ENCODE assay signal across 1 cellular context in the genomic region with DNA sequence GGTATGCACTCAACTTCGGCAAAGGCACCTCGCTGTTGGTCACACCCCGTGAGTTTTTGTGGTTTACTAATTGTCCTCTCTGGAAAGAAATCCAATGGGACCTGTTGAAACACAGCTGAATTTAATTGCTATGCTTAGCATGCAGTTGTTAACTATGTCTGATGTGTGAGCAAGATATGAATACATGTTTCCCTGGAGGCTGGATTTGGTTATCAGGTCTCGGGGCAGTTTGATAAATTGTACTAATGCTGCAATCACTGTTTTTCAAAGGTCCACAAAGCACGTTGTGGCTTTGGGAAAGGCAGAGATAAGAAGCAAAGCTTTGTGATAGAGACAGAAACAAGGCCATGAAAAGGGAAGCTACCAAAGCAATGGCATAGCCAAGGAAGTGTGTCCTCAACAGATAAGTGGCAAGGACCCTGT.
TF ChIP-seq lines count a peak whose summit lies in the region.

No MANE protein-coding gene starts in this region.

TF ChIP-seq in K562, 482 proteins besides CTCF, POLR2A, EP300 and RAD21 (continued from another document and continues in another):
- TF ChIP-seq, protein P1, sequence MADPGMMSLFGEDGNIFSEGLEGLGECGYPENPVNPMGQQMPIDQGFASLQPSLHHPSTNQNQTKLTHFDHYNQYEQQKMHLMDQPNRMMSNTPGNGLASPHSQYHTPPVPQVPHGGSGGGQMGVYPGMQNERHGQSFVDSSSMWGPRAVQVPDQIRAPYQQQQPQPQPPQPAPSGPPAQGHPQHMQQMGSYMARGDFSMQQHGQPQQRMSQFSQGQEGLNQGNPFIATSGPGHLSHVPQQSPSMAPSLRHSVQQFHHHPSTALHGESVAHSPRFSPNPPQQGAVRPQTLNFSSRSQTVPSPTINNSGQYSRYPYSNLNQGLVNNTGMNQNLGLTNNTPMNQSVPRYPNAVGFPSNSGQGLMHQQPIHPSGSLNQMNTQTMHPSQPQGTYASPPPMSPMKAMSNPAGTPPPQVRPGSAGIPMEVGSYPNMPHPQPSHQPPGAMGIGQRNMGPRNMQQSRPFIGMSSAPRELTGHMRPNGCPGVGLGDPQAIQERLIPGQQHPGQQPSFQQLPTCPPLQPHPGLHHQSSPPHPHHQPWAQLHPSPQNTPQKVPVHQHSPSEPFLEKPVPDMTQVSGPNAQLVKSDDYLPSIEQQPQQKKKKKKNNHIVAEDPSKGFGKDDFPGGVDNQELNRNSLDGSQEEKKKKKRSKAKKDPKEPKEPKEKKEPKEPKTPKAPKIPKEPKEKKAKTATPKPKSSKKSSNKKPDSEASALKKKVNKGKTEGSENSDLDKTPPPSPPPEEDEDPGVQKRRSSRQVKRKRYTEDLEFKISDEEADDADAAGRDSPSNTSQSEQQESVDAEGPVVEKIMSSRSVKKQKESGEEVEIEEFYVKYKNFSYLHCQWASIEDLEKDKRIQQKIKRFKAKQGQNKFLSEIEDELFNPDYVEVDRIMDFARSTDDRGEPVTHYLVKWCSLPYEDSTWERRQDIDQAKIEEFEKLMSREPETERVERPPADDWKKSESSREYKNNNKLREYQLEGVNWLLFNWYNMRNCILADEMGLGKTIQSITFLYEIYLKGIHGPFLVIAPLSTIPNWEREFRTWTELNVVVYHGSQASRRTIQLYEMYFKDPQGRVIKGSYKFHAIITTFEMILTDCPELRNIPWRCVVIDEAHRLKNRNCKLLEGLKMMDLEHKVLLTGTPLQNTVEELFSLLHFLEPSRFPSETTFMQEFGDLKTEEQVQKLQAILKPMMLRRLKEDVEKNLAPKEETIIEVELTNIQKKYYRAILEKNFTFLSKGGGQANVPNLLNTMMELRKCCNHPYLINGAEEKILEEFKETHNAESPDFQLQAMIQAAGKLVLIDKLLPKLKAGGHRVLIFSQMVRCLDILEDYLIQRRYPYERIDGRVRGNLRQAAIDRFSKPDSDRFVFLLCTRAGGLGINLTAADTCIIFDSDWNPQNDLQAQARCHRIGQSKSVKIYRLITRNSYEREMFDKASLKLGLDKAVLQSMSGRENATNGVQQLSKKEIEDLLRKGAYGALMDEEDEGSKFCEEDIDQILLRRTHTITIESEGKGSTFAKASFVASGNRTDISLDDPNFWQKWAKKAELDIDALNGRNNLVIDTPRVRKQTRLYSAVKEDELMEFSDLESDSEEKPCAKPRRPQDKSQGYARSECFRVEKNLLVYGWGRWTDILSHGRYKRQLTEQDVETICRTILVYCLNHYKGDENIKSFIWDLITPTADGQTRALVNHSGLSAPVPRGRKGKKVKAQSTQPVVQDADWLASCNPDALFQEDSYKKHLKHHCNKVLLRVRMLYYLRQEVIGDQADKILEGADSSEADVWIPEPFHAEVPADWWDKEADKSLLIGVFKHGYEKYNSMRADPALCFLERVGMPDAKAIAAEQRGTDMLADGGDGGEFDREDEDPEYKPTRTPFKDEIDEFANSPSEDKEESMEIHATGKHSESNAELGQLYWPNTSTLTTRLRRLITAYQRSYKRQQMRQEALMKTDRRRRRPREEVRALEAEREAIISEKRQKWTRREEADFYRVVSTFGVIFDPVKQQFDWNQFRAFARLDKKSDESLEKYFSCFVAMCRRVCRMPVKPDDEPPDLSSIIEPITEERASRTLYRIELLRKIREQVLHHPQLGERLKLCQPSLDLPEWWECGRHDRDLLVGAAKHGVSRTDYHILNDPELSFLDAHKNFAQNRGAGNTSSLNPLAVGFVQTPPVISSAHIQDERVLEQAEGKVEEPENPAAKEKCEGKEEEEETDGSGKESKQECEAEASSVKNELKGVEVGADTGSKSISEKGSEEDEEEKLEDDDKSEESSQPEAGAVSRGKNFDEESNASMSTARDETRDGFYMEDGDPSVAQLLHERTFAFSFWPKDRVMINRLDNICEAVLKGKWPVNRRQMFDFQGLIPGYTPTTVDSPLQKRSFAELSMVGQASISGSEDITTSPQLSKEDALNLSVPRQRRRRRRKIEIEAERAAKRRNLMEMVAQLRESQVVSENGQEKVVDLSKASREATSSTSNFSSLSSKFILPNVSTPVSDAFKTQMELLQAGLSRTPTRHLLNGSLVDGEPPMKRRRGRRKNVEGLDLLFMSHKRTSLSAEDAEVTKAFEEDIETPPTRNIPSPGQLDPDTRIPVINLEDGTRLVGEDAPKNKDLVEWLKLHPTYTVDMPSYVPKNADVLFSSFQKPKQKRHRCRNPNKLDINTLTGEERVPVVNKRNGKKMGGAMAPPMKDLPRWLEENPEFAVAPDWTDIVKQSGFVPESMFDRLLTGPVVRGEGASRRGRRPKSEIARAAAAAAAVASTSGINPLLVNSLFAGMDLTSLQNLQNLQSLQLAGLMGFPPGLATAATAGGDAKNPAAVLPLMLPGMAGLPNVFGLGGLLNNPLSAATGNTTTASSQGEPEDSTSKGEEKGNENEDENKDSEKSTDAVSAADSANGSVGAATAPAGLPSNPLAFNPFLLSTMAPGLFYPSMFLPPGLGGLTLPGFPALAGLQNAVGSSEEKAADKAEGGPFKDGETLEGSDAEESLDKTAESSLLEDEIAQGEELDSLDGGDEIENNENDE (IDR thresholded peaks at IDR 0.05; ENCODE audit: low read depth, low read length): no peak
- peak; percentile 48; the same call in 1 of the 2 replicates for TF ChIP-seq FOXJ2 (tag; IDR thresholded peaks at IDR 0.05)
- TF ChIP-seq, protein P2, sequence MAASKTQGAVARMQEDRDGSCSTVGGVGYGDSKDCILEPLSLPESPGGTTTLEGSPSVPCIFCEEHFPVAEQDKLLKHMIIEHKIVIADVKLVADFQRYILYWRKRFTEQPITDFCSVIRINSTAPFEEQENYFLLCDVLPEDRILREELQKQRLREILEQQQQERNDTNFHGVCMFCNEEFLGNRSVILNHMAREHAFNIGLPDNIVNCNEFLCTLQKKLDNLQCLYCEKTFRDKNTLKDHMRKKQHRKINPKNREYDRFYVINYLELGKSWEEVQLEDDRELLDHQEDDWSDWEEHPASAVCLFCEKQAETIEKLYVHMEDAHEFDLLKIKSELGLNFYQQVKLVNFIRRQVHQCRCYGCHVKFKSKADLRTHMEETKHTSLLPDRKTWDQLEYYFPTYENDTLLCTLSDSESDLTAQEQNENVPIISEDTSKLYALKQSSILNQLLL (CRISPR knock-in tag; IDR thresholded peaks at IDR 0.05; ENCODE audit: borderline replicate concordance): no peak
- TF ChIP-seq, protein P3, sequence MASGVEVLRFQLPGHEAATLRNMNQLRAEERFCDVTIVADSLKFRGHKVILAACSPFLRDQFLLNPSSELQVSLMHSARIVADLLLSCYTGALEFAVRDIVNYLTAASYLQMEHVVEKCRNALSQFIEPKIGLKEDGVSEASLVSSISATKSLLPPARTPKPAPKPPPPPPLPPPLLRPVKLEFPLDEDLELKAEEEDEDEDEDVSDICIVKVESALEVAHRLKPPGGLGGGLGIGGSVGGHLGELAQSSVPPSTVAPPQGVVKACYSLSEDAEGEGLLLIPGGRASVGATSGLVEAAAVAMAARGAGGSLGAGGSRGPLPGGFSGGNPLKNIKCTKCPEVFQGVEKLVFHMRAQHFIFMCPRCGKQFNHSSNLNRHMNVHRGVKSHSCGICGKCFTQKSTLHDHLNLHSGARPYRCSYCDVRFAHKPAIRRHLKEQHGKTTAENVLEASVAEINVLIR (CRISPR knock-in tag; IDR thresholded peaks at IDR 0.05): no peak
- TF ChIP-seq SMAD4 (CRISPR knock-in tag; conservative IDR thresholded peaks at IDR 0.05): peak; percentile 64
- no peak for TF ChIP-seq TRIM28 (IDR thresholded peaks at IDR 0.05)
- no peak for TF ChIP-seq ZNF224 (CRISPR knock-in tag; IDR thresholded peaks at IDR 0.05)
- TF ChIP-seq, protein P4, sequence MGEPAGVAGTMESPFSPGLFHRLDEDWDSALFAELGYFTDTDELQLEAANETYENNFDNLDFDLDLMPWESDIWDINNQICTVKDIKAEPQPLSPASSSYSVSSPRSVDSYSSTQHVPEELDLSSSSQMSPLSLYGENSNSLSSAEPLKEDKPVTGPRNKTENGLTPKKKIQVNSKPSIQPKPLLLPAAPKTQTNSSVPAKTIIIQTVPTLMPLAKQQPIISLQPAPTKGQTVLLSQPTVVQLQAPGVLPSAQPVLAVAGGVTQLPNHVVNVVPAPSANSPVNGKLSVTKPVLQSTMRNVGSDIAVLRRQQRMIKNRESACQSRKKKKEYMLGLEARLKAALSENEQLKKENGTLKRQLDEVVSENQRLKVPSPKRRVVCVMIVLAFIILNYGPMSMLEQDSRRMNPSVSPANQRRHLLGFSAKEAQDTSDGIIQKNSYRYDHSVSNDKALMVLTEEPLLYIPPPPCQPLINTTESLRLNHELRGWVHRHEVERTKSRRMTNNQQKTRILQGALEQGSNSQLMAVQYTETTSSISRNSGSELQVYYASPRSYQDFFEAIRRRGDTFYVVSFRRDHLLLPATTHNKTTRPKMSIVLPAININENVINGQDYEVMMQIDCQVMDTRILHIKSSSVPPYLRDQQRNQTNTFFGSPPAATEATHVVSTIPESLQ (CRISPR knock-in tag; IDR thresholded peaks at IDR 0.05): no peak
- TF ChIP-seq, protein P5, sequence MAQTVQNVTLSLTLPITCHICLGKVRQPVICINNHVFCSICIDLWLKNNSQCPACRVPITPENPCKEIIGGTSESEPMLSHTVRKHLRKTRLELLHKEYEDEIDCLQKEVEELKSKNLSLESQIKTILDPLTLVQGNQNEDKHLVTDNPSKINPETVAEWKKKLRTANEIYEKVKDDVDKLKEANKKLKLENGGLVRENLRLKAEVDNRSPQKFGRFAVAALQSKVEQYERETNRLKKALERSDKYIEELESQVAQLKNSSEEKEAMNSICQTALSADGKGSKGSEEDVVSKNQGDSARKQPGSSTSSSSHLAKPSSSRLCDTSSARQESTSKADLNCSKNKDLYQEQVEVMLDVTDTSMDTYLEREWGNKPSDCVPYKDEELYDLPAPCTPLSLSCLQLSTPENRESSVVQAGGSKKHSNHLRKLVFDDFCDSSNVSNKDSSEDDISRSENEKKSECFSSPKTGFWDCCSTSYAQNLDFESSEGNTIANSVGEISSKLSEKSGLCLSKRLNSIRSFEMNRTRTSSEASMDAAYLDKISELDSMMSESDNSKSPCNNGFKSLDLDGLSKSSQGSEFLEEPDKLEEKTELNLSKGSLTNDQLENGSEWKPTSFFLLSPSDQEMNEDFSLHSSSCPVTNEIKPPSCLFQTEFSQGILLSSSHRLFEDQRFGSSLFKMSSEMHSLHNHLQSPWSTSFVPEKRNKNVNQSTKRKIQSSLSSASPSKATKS (CRISPR knock-in tag; IDR thresholded peaks at IDR 0.05): no peak
- TF ChIP-seq, protein P6, sequence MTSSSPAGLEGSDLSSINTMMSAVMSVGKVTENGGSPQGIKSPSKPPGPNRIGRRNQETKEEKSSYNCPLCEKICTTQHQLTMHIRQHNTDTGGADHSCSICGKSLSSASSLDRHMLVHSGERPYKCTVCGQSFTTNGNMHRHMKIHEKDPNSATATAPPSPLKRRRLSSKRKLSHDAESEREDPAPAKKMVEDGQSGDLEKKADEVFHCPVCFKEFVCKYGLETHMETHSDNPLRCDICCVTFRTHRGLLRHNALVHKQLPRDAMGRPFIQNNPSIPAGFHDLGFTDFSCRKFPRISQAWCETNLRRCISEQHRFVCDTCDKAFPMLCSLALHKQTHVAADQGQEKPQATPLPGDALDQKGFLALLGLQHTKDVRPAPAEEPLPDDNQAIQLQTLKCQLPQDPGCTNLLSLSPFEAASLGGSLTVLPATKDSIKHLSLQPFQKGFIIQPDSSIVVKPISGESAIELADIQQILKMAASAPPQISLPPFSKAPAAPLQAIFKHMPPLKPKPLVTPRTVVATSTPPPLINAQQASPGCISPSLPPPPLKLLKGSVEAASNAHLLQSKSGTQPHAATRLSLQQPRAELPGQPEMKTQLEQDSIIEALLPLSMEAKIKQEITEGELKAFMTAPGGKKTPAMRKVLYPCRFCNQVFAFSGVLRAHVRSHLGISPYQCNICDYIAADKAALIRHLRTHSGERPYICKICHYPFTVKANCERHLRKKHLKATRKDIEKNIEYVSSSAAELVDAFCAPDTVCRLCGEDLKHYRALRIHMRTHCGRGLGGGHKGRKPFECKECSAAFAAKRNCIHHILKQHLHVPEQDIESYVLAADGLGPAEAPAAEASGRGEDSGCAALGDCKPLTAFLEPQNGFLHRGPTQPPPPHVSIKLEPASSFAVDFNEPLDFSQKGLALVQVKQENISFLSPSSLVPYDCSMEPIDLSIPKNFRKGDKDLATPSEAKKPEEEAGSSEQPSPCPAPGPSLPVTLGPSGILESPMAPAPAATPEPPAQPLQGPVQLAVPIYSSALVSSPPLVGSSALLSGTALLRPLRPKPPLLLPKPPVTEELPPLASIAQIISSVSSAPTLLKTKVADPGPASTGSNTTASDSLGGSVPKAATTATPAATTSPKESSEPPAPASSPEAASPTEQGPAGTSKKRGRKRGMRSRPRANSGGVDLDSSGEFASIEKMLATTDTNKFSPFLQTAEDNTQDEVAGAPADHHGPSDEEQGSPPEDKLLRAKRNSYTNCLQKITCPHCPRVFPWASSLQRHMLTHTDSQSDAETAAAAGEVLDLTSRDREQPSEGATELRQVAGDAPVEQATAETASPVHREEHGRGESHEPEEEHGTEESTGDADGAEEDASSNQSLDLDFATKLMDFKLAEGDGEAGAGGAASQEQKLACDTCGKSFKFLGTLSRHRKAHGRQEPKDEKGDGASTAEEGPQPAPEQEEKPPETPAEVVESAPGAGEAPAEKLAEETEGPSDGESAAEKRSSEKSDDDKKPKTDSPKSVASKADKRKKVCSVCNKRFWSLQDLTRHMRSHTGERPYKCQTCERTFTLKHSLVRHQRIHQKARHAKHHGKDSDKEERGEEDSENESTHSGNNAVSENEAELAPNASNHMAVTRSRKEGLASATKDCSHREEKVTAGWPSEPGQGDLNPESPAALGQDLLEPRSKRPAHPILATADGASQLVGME (CRISPR knock-in tag; IDR thresholded peaks at IDR 0.05): no peak
- no peak for TF ChIP-seq TAF1 (IDR thresholded peaks at IDR 0.05; ENCODE audit: control insufficient read depth, extremely low read depth, insufficient read depth, low read length, severe bottlenecking)
- TF ChIP-seq NCOR1 (IDR thresholded peaks at IDR 0.05): peak; percentile 32; the same call in 1 of the 2 replicates
- peak; percentile 46 for TF ChIP-seq CBFA2T2 (conservative IDR thresholded peaks at IDR 0.05)
- TF ChIP-seq, protein P7, sequence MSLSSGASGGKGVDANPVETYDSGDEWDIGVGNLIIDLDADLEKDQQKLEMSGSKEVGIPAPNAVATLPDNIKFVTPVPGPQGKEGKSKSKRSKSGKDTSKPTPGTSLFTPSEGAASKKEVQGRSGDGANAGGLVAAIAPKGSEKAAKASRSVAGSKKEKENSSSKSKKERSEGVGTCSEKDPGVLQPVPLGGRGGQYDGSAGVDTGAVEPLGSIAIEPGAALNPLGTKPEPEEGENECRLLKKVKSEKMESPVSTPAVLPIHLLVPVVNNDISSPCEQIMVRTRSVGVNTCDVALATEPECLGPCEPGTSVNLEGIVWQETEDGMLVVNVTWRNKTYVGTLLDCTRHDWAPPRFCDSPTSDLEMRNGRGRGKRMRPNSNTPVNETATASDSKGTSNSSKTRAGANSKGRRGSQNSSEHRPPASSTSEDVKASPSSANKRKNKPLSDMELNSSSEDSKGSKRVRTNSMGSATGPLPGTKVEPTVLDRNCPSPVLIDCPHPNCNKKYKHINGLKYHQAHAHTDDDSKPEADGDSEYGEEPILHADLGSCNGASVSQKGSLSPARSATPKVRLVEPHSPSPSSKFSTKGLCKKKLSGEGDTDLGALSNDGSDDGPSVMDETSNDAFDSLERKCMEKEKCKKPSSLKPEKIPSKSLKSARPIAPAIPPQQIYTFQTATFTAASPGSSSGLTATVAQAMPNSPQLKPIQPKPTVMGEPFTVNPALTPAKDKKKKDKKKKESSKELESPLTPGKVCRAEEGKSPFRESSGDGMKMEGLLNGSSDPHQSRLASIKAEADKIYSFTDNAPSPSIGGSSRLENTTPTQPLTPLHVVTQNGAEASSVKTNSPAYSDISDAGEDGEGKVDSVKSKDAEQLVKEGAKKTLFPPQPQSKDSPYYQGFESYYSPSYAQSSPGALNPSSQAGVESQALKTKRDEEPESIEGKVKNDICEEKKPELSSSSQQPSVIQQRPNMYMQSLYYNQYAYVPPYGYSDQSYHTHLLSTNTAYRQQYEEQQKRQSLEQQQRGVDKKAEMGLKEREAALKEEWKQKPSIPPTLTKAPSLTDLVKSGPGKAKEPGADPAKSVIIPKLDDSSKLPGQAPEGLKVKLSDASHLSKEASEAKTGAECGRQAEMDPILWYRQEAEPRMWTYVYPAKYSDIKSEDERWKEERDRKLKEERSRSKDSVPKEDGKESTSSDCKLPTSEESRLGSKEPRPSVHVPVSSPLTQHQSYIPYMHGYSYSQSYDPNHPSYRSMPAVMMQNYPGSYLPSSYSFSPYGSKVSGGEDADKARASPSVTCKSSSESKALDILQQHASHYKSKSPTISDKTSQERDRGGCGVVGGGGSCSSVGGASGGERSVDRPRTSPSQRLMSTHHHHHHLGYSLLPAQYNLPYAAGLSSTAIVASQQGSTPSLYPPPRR (CRISPR knock-in tag; IDR thresholded peaks at IDR 0.05; ENCODE audit: borderline replicate concordance): peak; percentile 49; the same call in 1 of the 2 replicates
- peak; percentile 71 for TF ChIP-seq CBFA2T3 (IDR thresholded peaks at IDR 0.05)
